8 cellular contexts compared by ENCODE assay signal in genomic region chr13:36345438-36346221, GRCh38. TPM values are rescaled to one million over a fixed set of nuclear protein-coding genes. Genes with fewer than 3 reads are reported as not detected.
A peak's percentile ranks its signal among the peaks of the same experiment; 100 is the strongest.
DNase-seq lines count a peak whose midpoint lies in the region; ATAC-seq and TF ChIP-seq lines count a peak whose summit lies in the region.

No MANE protein-coding gene starts in this region.

- peak; percentile 9 for ATAC-seq in HG02852 (IDR thresholded peaks at IDR 0.05; ENCODE audit: unreplicated experiment)
- ATAC-seq in omental fat pad (ENCODE audit: low FRiP score): peak; percentile 72

- intact Hi-C loops in adrenal gland (cut with DNase I) (loop anchor here in 1 of 2 donors (5.0 to 10.0 kb wide), 2 partner anchors 51 to 52 kb away; partner anchors contain the start of gene CCDC169), transverse colon (cut with DNase I; ENCODE audit: low total_unique reads) (loop anchor here (5.0 to 10.0 kb wide), 2 partner anchors 52 to 61 kb away; no protein-coding TSS in a partner anchor)

- 0 to 2% (median 1%) methylated on average over 40 to 50 of the region's 50 CpGs for WGBS in adrenal gland, 4 donors
- WGBS in transverse colon (ENCODE audit: low coverage in 1 of 2), 2 donors: 5 to 10% methylated on average over 19 to 49 of the region's 50 CpGs

- peak overlapping the region; percentile 97 to 100 (median 99) for H3K27ac ChIP-seq in adrenal gland
- peak overlapping the region; percentile 63 for H3K27ac ChIP-seq in cardiac muscle cell
- peak overlapping the region; percentile 94 to 98 (median 95) for H3K27ac ChIP-seq in transverse colon

- TF ChIP-seq POLR2A in adrenal gland (IDR thresholded peaks at IDR 0.05) (peak; percentile 52 to 92), transverse colon (IDR thresholded peaks at IDR 0.05) (peak; percentile 19)

- in situ Hi-C loops in transverse colon (cut with MboI; ENCODE audit: low pct_ligation_motif_present in 1 of 4, low pct_unique_long_range_greater_than_20kb in 1 of 4, low sequenced_read_pairs in 3 of 4): no loop called here

- peaks cover 10 to 53% of the 10 kb centered on the region in 2 donors for H3K4me1 ChIP-seq in adrenal gland (replicated peaks in 1 of 2)
- no peaks in the 10 kb centered on the region for H3K4me1 ChIP-seq in cardiac muscle cell (ENCODE audit: low read depth)
- H3K4me1 ChIP-seq in transverse colon: peaks cover 0 to 24% (median 4%) of the 10 kb centered on the region in 4 donors

- DNase-seq in CD1c-positive myeloid dendritic cell (ENCODE audit: extremely low spot score) (peak; percentile 91), SK-N-DZ (ENCODE audit: low spot score) (peak; percentile 64), adrenal gland (peak; percentile 76 to 94 (median 86)), cardiac muscle cell (ENCODE audit: low read depth in 1 of 2, low spot score in 1 of 2) (peak; percentile 47 to 94), omental fat pad (ENCODE audit: low spot score) (peak; percentile 42), transverse colon (peak; percentile 60), HuH-7 (ENCODE audit: low spot score) (no peak)

- H3K36me3 ChIP-seq in adrenal gland (replicated peaks in 1 of 2) (no peaks in the 10 kb centered on the region), cardiac muscle cell (no peaks in the 10 kb centered on the region), transverse colon (no peaks in the 10 kb centered on the region)

- no peak for TF ChIP-seq CTCF in adrenal gland (IDR thresholded peaks at IDR 0.05)
- no peak for TF ChIP-seq CTCF in cardiac muscle cell (IDR thresholded peaks at IDR 0.05; ENCODE audit: low read depth, low read length)
- TF ChIP-seq CTCF in omental fat pad (IDR thresholded peaks at IDR 0.05): no peak
- no peak for TF ChIP-seq CTCF in transverse colon (IDR thresholded peaks at IDR 0.05)

- no peak for TF ChIP-seq EP300 in transverse colon (IDR thresholded peaks at IDR 0.05; ENCODE audit: low read depth)

- H3K4me3 ChIP-seq in adrenal gland: peak overlapping the region in 3 of 4 donors; percentile 84 to 96 (median 92)
- H3K4me3 ChIP-seq in cardiac muscle cell: peak overlapping the region; percentile 80
- H3K4me3 ChIP-seq in transverse colon: peak overlapping the region; percentile 58 to 75 (median 68)

- H3K9me3 ChIP-seq in adrenal gland (replicated peaks in 1 of 3) (no peaks in the 10 kb centered on the region), cardiac muscle cell (ENCODE audit: low read depth) (no peaks in the 10 kb centered on the region), transverse colon (no peaks in the 10 kb centered on the region)

- H3K27me3 ChIP-seq in adrenal gland: no peaks in the 10 kb centered on the region
- H3K27me3 ChIP-seq in cardiac muscle cell: no peaks in the 10 kb centered on the region
- peaks cover 17% of the 10 kb centered on the region for H3K27me3 ChIP-seq in transverse colon

RNA-seq across cellular contexts. Expression of gene SPART, which starts 0.6 kb away (rescaled TPM):
- polyA plus RNA-seq in SK-N-DZ (2014; cell fraction: cytosol; rRNA removed): 73.8 and 95.2 TPM in 2 replicates
- polyA plus RNA-seq in SK-N-DZ (2014; cell fraction: nucleus; rRNA removed): 45.8 and 72.3 TPM in 2 replicates
- total RNA-seq in adrenal gland: 100 to 1,000 TPM in 2 of 8 donors, 10 to 100 TPM in 6; 56.0 to 140 (median 92.0) TPM
- polyA plus RNA-seq in adrenal gland: 100 to 1,000 TPM in 1 of 3 donors, 10 to 100 TPM in 2; 29.2 to 314 (median 31.6) TPM
- 30.8 and 34.2 TPM in 2 replicates for total RNA-seq in cardiac muscle cell
- polyA plus RNA-seq in cardiac muscle cell: 26.7 and 29.4 TPM in 2 replicates
- total RNA-seq in omental fat pad: 10 to 100 TPM; 70.7 to 98.0 (median 73.6) TPM
- 10 to 100 TPM; 14.1 to 27.6 (median 18.2) TPM for total RNA-seq in transverse colon

RNA-seq across cellular contexts. Expression of gene CCDC169, which starts 48.0 kb away (rescaled TPM):
- 7.0 and 7.2 TPM in 2 replicates for polyA plus RNA-seq in SK-N-DZ (2014; cell fraction: cytosol; rRNA removed)
- polyA plus RNA-seq in SK-N-DZ (2014; cell fraction: nucleus; rRNA removed): 5.0 and 10.0 TPM in 2 replicates
- total RNA-seq in adrenal gland: 1 to 10 TPM in 6 of 8 donors, under 1 TPM in 2; 0.18 to 3.7 (median 1.7) TPM
- 1 to 10 TPM in 1 of 3 donors, under 1 TPM in 2; 0.37 to 2.5 (median 0.40) TPM for polyA plus RNA-seq in adrenal gland
- total RNA-seq in cardiac muscle cell: 3.1 and 6.9 TPM in 2 replicates
- 6.9 and 16.0 TPM in 2 replicates for polyA plus RNA-seq in cardiac muscle cell
- under 1 TPM in 3 of 4 donors, not detected in 1; 0.13 to 0.56 (median 0.36) TPM for total RNA-seq in omental fat pad
- under 1 TPM in 2 of 4 donors, not detected in 2; 0.48 to 0.55 TPM for total RNA-seq in transverse colon
